In genomic region chr18:1357724-1358123, GRCh38 we compare ENCODE assay signal across 21 cellular contexts.
"Had no signal": no experiment of that assay in that cellular context is flagged by ENCODE, and none has a peak within 500 bp of the region (broad histone marks: within the 10 kb centered on the region; RNA-seq: fewer than 3 reads in every experiment).

No MANE protein-coding gene starts in this region.

- H3K27ac ChIP-seq: coronary artery, dorsolateral prefrontal cortex, esophagus muscularis mucosa, foreskin keratinocyte, heart right ventricle, left lung, lower lobe of right lung had no signal

- FAIRE-seq: endothelial cell of umbilical vein, islet of Langerhans, keratinocyte had no signal

- DNase-seq: dermis blood vessel endothelial cell; dorsolateral prefrontal cortex; effector CD4-positive, alpha-beta T cell; effector memory CD4-positive, alpha-beta T cell; foreskin keratinocyte; glutamatergic neuron; head of caudate nucleus; heart right ventricle; hippocampal formation; left cardiac atrium; left lung; left ventricle myocardium superior; lower lobe of right lung; mesenchymal stem cell; mucosa of descending colon had no signal

- H3K4me1 Mint-ChIP-seq: mesothelial cell of epicardium had no signal

- ATAC-seq: foreskin keratinocyte, heart right ventricle, left cardiac atrium, left lung, left ventricle myocardium superior, lower lobe of right lung, mucosa of descending colon had no signal

- H3K27me3 ChIP-seq: dorsolateral prefrontal cortex, esophagus muscularis mucosa, foreskin keratinocyte, heart right ventricle, left lung had no signal

- H3K36me3 ChIP-seq: esophagus muscularis mucosa, heart right ventricle, left lung, lower lobe of right lung had no signal

- H3K9me3 ChIP-seq: esophagus muscularis mucosa, lower lobe of right lung had no signal

- H3K4me1 ChIP-seq: esophagus muscularis mucosa, foreskin keratinocyte, heart right ventricle, left lung, lower lobe of right lung had no signal

- H3K36me3 Mint-ChIP-seq: mesothelial cell of epicardium had no signal

- H3K27ac Mint-ChIP-seq: mesothelial cell of epicardium had no signal

- H3K4me3 ChIP-seq: coronary artery, dorsolateral prefrontal cortex, esophagus muscularis mucosa, heart right ventricle, left lung, lower lobe of right lung, mucosa of descending colon had no signal

- H3K4me3 Mint-ChIP-seq: mesothelial cell of epicardium had no signal
